ENCODE assay signal across 15 cellular contexts in the genomic region with DNA sequence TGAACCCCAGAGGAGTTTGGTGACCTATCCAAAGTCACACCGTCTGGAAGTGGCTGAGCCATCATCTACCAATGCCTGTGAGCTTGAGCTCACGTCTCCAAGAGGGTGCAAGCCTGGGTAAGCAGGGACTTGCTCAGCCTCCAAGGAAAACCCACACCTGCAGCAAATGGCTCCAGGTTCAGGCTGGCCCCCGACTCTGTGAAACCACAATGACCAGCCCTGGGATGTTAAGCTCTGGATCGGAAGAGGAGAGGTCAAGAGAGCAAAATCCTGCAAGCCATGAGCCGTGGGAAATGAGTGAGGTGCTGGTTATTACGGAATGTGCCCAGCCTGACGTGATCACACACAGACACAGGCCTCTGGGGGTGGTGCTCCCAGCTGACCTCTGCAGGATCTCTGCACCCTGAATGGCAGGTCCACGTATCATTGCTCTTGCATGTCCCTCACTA.
DNase-seq lines count a peak whose midpoint lies in the region; ATAC-seq and TF ChIP-seq lines count a peak whose summit lies in the region.
"Had no signal": no experiment of that assay in that cellular context is flagged by ENCODE, and none has a peak within 500 bp of the region (broad histone marks: within the 10 kb centered on the region; RNA-seq: fewer than 3 reads in every experiment).

No MANE protein-coding gene starts in this region.

- TF ChIP-seq EP300 in ovary (IDR thresholded peaks at IDR 0.05) (no peak), transverse colon (IDR thresholded peaks at IDR 0.05; ENCODE audit: low read depth) (no peak)

- H3K9me3 ChIP-seq in BLaER1 treated with 17β-estradiol and CSF1 and Interleukin-3, amounts not matched to agents 10 nM and 100 nM (replicated peaks in 1 of 11), result peaks cover 0 to 3% (median under 1%) of the 10 kb centered on the region in 11 experiments; a peak in 12 of 22 replicates
- H3K9me3 ChIP-seq in ovary, result no peaks in the 10 kb centered on the region
- H3K9me3 ChIP-seq in transverse colon, result no peaks in the 10 kb centered on the region

- no peaks in the 10 kb centered on the region for H3K36me3 ChIP-seq in BLaER1 treated with 17β-estradiol and CSF1 and Interleukin-3, amounts not matched to agents 10 nM and 100 nM
- H3K36me3 ChIP-seq in ovary (no peaks in the 10 kb centered on the region), transverse colon (no peaks in the 10 kb centered on the region)

- H3K27me3 ChIP-seq in BLaER1 treated with 17β-estradiol and CSF1 and Interleukin-3, amounts not matched to agents 10 nM and 100 nM, result no peaks in the 10 kb centered on the region
- H3K27me3 ChIP-seq in ovary, result no peaks in the 10 kb centered on the region
- H3K27me3 ChIP-seq in transverse colon, result no peaks in the 10 kb centered on the region

- H3K4me1 ChIP-seq in BLaER1 treated with 17β-estradiol and CSF1 and Interleukin-3, amounts not matched to agents 10 nM and 100 nM, result peaks cover 43 to 77% (median 69%) of the 10 kb centered on the region in 10 experiments
- H3K4me1 ChIP-seq in ovary (ENCODE audit: insufficient read depth) (peaks cover 30% of the 10 kb centered on the region), transverse colon (peaks cover 0 to 16% (median 7%) of the 10 kb centered on the region in 4 donors)

- H3K27me3 Mint-ChIP-seq in stimulated activated memory B cell treated with anti-CD40 and anti-IgM and Interleukin-4, amounts not matched to agents 10 μg/mL and 1 μg/mL and 100 μg/mL, for 72 hours, result peaks cover 34% of the 10 kb centered on the region

- peaks cover 8% of the 10 kb centered on the region for H3K4me1 Mint-ChIP-seq in stimulated activated memory B cell treated with anti-CD40 and anti-IgM and Interleukin-4, amounts not matched to agents 10 μg/mL and 1 μg/mL and 100 μg/mL, for 72 hours
- H3K4me1 Mint-ChIP-seq: central memory CD8-positive, alpha-beta T cell had no signal

- H3K9me3 Mint-ChIP-seq in stimulated activated memory B cell treated with anti-CD40 and anti-IgM and Interleukin-4, amounts not matched to agents 10 μg/mL and 1 μg/mL and 100 μg/mL, for 72 hours, result peaks cover 13% of the 10 kb centered on the region
- H3K9me3 Mint-ChIP-seq: activated CD8-positive, alpha-beta T cell treated with anti-CD3 and anti-CD28 coated beads for 36 hours; central memory CD8-positive, alpha-beta T cell had no signal

- 81 to 85% (median 81%) methylated on average over 7 to 8 of the region's 8 CpGs for WGBS in ovary, 3 donors
- 54 to 88% methylated on average over 3 to 8 of the region's 8 CpGs for WGBS in transverse colon (ENCODE audit: low coverage in 1 of 2), 2 donors

- no peak overlapping the region for H3K27ac Mint-ChIP-seq in stimulated activated memory B cell treated with anti-CD40 and anti-IgM and Interleukin-4, amounts not matched to agents 10 μg/mL and 1 μg/mL and 100 μg/mL, for 72 hours
- H3K27ac Mint-ChIP-seq: activated CD8-positive, alpha-beta T cell treated with anti-CD3 and anti-CD28 coated beads for 36 hours; IgD-negative memory B cell had no signal

- no peak for ATAC-seq in left ventricle myocardium superior
- no peak for ATAC-seq in stimulated activated memory B cell treated with anti-CD40 and anti-IgM and Interleukin-4, amounts not matched to agents 10 μg/mL and 1 μg/mL and 100 μg/mL, for 72 hours
- ATAC-seq: activated CD8-positive, alpha-beta T cell treated with anti-CD3 and anti-CD28 coated beads for 36 hours had no signal

- CTCF ChIA-PET in RWPE1 (lab: Yijun Ruan, JAX), result interaction anchor here (0.7 kb wide), 1 partner anchor 85 kb away, joined by 3 read pairs; no protein-coding TSS in a partner anchor

- H3K36me3 Mint-ChIP-seq in stimulated activated memory B cell treated with anti-CD40 and anti-IgM and Interleukin-4, amounts not matched to agents 10 μg/mL and 1 μg/mL and 100 μg/mL, for 72 hours, result no peaks in the 10 kb centered on the region
- H3K36me3 Mint-ChIP-seq: CD4-positive, CD25-positive, alpha-beta regulatory T cell; IgD-negative memory B cell had no signal

- in situ Hi-C loops in transverse colon (cut with MboI; ENCODE audit: low pct_ligation_motif_present in 1 of 4, low pct_unique_long_range_greater_than_20kb in 1 of 4, low sequenced_read_pairs in 3 of 4), result loop anchor here in 3 of 4 donors (10.0 to 25.0 kb wide), 2 partner anchors 200 to 203 kb away; a partner anchor contains a TSS

- DNase-seq in RWPE1 (ENCODE audit: low spot score) (no peak), left ventricle myocardium superior (peak; percentile 28), ovary (peak in 3 of 5 donors; percentile 30 to 35 (median 32)), transverse colon (no peak)
- DNase-seq in stimulated activated naive CD4-positive, alpha-beta T cell (lab: John Stamatoyannopoulos, UW), result no peak
- no peak for DNase-seq in activated CD8-positive, alpha-beta memory T cell treated with anti-CD3 and anti-CD28 coated beads, Interleukin-2, amount 50 U/mL, for 48 hours
- DNase-seq: activated CD8-positive, alpha-beta T cell treated with anti-CD3 and anti-CD28 coated beads for 36 hours; CD4-positive, CD25-positive, alpha-beta regulatory T cell; NCI-H2227 treated with DMSO at 0.1 percent for 48 hours; retina; stimulated activated CD4-positive, alpha-beta T cell treated with anti-CD3 and anti-CD28 coated beads, Interleukin-2, amount 100 ng/mL, for 48 hours had no signal

- no peak overlapping the region for H3K4me3 Mint-ChIP-seq in stimulated activated memory B cell treated with anti-CD40 and anti-IgM and Interleukin-4, amounts not matched to agents 10 μg/mL and 1 μg/mL and 100 μg/mL, for 72 hours
- H3K4me3 Mint-ChIP-seq: activated CD8-positive, alpha-beta T cell treated with anti-CD3 and anti-CD28 coated beads for 36 hours had no signal

- POLR2A ChIA-PET in RWPE1 (lab: Yijun Ruan, JAX; ENCODE audit: low non-redundant PET), result no interaction called here

- no peak for TF ChIP-seq POLR2A in ovary (IDR thresholded peaks at IDR 0.05)
- TF ChIP-seq POLR2A in transverse colon (IDR thresholded peaks at IDR 0.05), result no peak

- H4K20me1 ChIP-seq in BLaER1 treated with 17β-estradiol and CSF1 and Interleukin-3, amounts not matched to agents 10 nM and 100 nM, result peaks cover 0 to 22% (median 0%) of the 10 kb centered on the region in 11 experiments; a peak in 3 of 22 replicates

- peak overlapping the region in 9 of 11 experiments; percentile 26 to 90 (median 83); a peak in 17 of 22 replicates for H3K4me2 ChIP-seq in BLaER1 treated with 17β-estradiol and CSF1 and Interleukin-3, amounts not matched to agents 10 nM and 100 nM

- intact Hi-C loops in left ventricle myocardium superior (cut with micrococcal nuclease), result loop anchor here (5.0 kb wide), 1 partner anchor 203 kb away; a partner anchor contains a TSS
- intact Hi-C loops in ovary (cut with DNase I), result loop anchor here in 2 of 4 donors (10.0 kb wide), 2 partner anchors 110 to 330 kb away; a partner anchor contains a TSS
- intact Hi-C loops in transverse colon (cut with DNase I; ENCODE audit: low total_unique reads), result no loop called here

- peak overlapping the region in 3 of 11 experiments; percentile 19 to 32 (median 22); a peak in 4 of 22 replicates for H3K9ac ChIP-seq in BLaER1 treated with 17β-estradiol and CSF1 and Interleukin-3, amounts not matched to agents 10 nM and 100 nM

- H3K4me3 ChIP-seq in BLaER1 treated with 17β-estradiol and CSF1 and Interleukin-3, amounts not matched to agents 10 nM and 100 nM, result no peak overlapping the region
- H3K4me3 ChIP-seq in ovary (no peak overlapping the region), transverse colon (no peak overlapping the region)

- TF ChIP-seq CTCF in RWPE1 (conservative IDR thresholded peaks at IDR 0.05; ENCODE audit: low read depth), result no peak
- TF ChIP-seq CTCF in ovary (IDR thresholded peaks at IDR 0.05), result no peak
- TF ChIP-seq CTCF in transverse colon (IDR thresholded peaks at IDR 0.05), result no peak

- H3K27ac ChIP-seq in BLaER1 treated with 17β-estradiol and CSF1 and Interleukin-3, amounts not matched to agents 10 nM and 100 nM, result peak overlapping the region in 7 of 11 experiments; percentile 14 to 76 (median 45); a peak in 12 of 22 replicates
- H3K27ac ChIP-seq in RWPE1 (peak overlapping the region; percentile 71), ovary (peak overlapping the region; percentile 52 to 53), transverse colon (peak overlapping the region in 1 of 4 donors; percentile 53)

Comparison
In these comparisons a context has a peak if more than half of its experiments do, and no peak if none do; other contexts are left out.
1. DNase-seq: peak in left ventricle myocardium superior (single experiment) and ovary (3 of 5); none in RWPE1 (single experiment), stimulated activated naive CD4-positive, alpha-beta T cell (0 of 6), activated CD8-positive, alpha-beta memory T cell treated with anti-CD3 and anti-CD28 coated beads, Interleukin-2, amount 50 U/mL, for 48 hours (single experiment) and transverse colon (single experiment).